In the genomic region with DNA sequence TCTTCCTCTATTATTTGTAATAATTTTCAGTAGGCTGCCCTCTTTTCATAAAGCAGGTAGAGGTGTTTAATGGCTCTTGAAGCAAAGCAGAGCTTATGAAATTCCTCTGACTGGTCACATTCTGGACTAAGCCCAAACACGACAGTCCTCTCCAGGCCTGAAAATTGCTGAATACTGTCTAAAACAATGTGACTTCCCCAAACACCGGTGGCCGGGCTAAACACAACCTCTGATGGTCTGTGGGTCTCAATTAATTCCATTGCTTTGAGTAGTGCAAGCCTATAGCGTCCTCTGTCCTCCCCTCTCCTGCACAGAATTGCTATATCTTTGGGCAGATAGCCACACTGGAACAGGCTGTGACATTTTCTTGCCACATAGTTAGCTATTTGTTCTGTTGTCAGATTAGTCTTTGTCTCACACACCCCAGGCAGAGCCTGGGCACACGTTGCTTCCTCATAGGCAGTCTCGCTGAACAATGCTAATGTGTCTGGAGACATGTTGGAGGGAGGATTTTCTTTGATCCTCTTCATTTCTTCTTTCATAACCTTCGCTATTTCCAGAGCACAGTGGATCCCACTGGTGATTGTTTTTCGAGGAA, we compare ENCODE assay signal across 1 cellular context.
TF ChIP-seq lines count a peak whose summit lies in the region.

No MANE protein-coding gene starts in this region.

TF ChIP-seq in HepG2, 621 proteins besides CTCF, POLR2A, EP300 and RAD21:
- TF ChIP-seq, protein P1, sequence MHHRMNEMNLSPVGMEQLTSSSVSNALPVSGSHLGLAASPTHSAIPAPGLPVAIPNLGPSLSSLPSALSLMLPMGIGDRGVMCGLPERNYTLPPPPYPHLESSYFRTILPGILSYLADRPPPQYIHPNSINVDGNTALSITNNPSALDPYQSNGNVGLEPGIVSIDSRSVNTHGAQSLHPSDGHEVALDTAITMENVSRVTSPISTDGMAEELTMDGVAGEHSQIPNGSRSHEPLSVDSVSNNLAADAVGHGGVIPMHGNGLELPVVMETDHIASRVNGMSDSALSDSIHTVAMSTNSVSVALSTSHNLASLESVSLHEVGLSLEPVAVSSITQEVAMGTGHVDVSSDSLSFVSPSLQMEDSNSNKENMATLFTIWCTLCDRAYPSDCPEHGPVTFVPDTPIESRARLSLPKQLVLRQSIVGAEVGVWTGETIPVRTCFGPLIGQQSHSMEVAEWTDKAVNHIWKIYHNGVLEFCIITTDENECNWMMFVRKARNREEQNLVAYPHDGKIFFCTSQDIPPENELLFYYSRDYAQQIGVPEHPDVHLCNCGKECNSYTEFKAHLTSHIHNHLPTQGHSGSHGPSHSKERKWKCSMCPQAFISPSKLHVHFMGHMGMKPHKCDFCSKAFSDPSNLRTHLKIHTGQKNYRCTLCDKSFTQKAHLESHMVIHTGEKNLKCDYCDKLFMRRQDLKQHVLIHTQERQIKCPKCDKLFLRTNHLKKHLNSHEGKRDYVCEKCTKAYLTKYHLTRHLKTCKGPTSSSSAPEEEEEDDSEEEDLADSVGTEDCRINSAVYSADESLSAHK (CRISPR knock-in tag; IDR thresholded peaks at IDR 0.05; ENCODE audit: borderline replicate concordance) = no peak
- TF ChIP-seq SRSF4 (IDR thresholded peaks at IDR 0.05; ENCODE audit: low read depth, low read length, poor library complexity, severe bottlenecking) (no peak), MAFK (conservative IDR thresholded peaks at IDR 0.05 in 1 of 2, IDR thresholded peaks at IDR 0.05 in 1 of 2; ENCODE audit: low read length in 2 of 2) (no peak), EED (CRISPR knock-in tag; IDR thresholded peaks at IDR 0.05) (no peak), ZNF34 (CRISPR knock-in tag; IDR thresholded peaks at IDR 0.05; ENCODE audit: borderline replicate concordance) (no peak), SALL2 (CRISPR knock-in tag; IDR thresholded peaks at IDR 0.05) (no peak), ZNF10 (CRISPR knock-in tag; IDR thresholded peaks at IDR 0.05; ENCODE audit: borderline replicate concordance, low read depth) (no peak), ZNF768 (CRISPR knock-in tag; IDR thresholded peaks at IDR 0.05) (no peak), ZNF589 (CRISPR knock-in tag; conservative IDR thresholded peaks at IDR 0.05) (no peak)
- TF ChIP-seq, protein P2, sequence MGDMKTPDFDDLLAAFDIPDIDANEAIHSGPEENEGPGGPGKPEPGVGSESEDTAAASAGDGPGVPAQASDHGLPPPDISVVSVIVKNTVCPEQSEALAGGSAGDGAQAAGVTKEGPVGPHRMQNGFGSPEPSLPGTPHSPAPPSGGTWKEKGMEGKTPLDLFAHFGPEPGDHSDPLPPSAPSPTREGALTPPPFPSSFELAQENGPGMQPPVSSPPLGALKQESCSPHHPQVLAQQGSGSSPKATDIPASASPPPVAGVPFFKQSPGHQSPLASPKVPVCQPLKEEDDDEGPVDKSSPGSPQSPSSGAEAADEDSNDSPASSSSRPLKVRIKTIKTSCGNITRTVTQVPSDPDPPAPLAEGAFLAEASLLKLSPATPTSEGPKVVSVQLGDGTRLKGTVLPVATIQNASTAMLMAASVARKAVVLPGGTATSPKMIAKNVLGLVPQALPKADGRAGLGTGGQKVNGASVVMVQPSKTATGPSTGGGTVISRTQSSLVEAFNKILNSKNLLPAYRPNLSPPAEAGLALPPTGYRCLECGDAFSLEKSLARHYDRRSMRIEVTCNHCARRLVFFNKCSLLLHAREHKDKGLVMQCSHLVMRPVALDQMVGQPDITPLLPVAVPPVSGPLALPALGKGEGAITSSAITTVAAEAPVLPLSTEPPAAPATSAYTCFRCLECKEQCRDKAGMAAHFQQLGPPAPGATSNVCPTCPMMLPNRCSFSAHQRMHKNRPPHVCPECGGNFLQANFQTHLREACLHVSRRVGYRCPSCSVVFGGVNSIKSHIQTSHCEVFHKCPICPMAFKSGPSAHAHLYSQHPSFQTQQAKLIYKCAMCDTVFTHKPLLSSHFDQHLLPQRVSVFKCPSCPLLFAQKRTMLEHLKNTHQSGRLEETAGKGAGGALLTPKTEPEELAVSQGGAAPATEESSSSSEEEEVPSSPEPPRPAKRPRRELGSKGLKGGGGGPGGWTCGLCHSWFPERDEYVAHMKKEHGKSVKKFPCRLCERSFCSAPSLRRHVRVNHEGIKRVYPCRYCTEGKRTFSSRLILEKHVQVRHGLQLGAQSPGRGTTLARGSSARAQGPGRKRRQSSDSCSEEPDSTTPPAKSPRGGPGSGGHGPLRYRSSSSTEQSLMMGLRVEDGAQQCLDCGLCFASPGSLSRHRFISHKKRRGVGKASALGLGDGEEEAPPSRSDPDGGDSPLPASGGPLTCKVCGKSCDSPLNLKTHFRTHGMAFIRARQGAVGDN (CRISPR knock-in tag; IDR thresholded peaks at IDR 0.05) = no peak
- TF ChIP-seq, protein P3, sequence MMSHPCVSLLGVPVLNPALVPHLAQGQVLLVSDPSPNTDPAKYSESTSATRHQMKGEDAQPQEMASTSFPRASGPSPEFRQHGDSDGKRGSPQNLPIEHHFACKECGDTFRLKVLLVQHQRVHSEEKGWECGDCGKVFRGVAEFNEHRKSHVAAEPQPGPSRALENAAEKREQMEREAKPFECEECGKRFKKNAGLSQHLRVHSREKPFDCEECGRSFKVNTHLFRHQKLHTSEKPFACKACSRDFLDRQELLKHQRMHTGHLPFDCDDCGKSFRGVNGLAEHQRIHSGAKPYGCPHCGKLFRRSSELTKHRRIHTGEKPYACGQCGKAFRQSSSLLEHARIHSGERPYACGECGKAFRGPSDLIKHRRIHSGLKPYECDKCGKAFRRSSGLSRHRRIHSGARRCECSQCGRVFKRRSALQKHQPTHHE (CRISPR knock-in tag; IDR thresholded peaks at IDR 0.05; ENCODE audit: borderline replicate concordance) = no peak
- TF ChIP-seq, protein P4, sequence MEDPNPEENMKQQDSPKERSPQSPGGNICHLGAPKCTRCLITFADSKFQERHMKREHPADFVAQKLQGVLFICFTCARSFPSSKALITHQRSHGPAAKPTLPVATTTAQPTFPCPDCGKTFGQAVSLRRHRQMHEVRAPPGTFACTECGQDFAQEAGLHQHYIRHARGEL (CRISPR knock-in tag; IDR thresholded peaks at IDR 0.05) = no peak
- TF ChIP-seq, protein P5, sequence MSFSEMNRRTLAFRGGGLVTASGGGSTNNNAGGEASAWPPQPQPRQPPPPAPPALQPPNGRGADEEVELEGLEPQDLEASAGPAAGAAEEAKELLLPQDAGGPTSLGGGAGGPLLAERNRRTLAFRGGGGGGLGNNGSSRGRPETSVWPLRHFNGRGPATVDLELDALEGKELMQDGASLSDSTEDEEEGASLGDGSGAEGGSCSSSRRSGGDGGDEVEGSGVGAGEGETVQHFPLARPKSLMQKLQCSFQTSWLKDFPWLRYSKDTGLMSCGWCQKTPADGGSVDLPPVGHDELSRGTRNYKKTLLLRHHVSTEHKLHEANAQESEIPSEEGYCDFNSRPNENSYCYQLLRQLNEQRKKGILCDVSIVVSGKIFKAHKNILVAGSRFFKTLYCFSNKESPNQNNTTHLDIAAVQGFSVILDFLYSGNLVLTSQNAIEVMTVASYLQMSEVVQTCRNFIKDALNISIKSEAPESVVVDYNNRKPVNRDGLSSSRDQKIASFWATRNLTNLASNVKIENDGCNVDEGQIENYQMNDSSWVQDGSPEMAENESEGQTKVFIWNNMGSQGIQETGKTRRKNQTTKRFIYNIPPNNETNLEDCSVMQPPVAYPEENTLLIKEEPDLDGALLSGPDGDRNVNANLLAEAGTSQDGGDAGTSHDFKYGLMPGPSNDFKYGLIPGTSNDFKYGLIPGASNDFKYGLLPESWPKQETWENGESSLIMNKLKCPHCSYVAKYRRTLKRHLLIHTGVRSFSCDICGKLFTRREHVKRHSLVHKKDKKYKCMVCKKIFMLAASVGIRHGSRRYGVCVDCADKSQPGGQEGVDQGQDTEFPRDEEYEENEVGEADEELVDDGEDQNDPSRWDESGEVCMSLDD (CRISPR knock-in tag; IDR thresholded peaks at IDR 0.05; ENCODE audit: borderline replicate concordance) = no peak
- TF ChIP-seq, protein P6, sequence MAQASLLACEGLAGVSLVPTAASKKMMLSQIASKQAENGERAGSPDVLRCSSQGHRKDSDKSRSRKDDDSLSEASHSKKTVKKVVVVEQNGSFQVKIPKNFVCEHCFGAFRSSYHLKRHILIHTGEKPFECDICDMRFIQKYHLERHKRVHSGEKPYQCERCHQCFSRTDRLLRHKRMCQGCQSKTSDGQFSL (CRISPR knock-in tag; IDR thresholded peaks at IDR 0.05) = no peak
- TF ChIP-seq, protein P7, sequence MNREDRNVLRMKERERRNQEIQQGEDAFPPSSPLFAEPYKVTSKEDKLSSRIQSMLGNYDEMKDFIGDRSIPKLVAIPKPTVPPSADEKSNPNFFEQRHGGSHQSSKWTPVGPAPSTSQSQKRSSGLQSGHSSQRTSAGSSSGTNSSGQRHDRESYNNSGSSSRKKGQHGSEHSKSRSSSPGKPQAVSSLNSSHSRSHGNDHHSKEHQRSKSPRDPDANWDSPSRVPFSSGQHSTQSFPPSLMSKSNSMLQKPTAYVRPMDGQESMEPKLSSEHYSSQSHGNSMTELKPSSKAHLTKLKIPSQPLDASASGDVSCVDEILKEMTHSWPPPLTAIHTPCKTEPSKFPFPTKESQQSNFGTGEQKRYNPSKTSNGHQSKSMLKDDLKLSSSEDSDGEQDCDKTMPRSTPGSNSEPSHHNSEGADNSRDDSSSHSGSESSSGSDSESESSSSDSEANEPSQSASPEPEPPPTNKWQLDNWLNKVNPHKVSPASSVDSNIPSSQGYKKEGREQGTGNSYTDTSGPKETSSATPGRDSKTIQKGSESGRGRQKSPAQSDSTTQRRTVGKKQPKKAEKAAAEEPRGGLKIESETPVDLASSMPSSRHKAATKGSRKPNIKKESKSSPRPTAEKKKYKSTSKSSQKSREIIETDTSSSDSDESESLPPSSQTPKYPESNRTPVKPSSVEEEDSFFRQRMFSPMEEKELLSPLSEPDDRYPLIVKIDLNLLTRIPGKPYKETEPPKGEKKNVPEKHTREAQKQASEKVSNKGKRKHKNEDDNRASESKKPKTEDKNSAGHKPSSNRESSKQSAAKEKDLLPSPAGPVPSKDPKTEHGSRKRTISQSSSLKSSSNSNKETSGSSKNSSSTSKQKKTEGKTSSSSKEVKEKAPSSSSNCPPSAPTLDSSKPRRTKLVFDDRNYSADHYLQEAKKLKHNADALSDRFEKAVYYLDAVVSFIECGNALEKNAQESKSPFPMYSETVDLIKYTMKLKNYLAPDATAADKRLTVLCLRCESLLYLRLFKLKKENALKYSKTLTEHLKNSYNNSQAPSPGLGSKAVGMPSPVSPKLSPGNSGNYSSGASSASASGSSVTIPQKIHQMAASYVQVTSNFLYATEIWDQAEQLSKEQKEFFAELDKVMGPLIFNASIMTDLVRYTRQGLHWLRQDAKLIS (CRISPR knock-in tag; IDR thresholded peaks at IDR 0.05) = no peak
